In the genomic region with DNA sequence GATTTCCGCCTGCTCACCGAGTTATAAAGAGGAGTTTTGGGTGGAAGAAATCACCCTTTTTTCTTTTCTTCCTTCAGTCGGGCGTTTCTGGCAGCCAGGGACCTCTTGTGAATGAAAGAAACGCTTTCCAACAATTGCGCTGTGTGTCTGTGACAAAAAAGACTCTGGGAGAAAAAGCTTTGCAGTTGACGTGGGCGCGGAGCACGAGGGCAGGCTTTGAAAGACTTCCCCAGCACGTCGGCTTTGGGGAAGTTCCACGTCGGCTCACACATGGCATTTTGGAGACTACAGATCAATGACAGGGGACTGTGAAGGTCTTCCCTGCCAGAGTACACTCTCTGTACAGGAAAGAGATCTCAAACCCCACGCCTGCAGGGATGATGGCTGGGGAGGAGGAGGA, we compare ENCODE assay signal across 24 cellular contexts.
A peak's percentile ranks its signal among the peaks of the same experiment; 100 is the strongest.
DNase-seq lines count a peak whose midpoint lies in the region; ATAC-seq, FAIRE-seq and TF ChIP-seq lines count a peak whose summit lies in the region.
"Had no signal": no experiment of that assay in that cellular context is flagged by ENCODE, and none has a peak within 500 bp of the region (broad histone marks: within the 10 kb centered on the region; RNA-seq: fewer than 3 reads in every experiment).

No MANE protein-coding gene starts in this region.

- no peak overlapping the region for H3K27ac ChIP-seq in pancreas
- H3K27ac ChIP-seq in thyroid gland = no peak overlapping the region
- H3K27ac ChIP-seq: adrenal gland, heart right ventricle, parathyroid adenoma, PC-9, SJCRH30 had no signal

- H3K9me3 ChIP-seq in pancreas (no peaks in the 10 kb centered on the region), thyroid gland (no peaks in the 10 kb centered on the region)
- H3K9me3 ChIP-seq: adrenal gland, SJCRH30 had no signal

- H3K27me3 ChIP-seq in pancreas (no peaks in the 10 kb centered on the region), thyroid gland (no peaks in the 10 kb centered on the region)
- H3K27me3 ChIP-seq: adrenal gland, heart right ventricle, SJCRH30 had no signal

- H3K4me1 Mint-ChIP-seq in activated naive CD8-positive, alpha-beta T cell treated with anti-CD3 and anti-CD28 coated beads for 36 hours = peaks cover 4% of the 10 kb centered on the region
- H3K4me1 Mint-ChIP-seq in activated naive CD8-positive, alpha-beta T cell treated with anti-CD3 and anti-CD28 coated beads, Interleukin-2, amount 50 U/mL, for 24 hours = peaks cover 6% of the 10 kb centered on the region
- no peaks in the 10 kb centered on the region for H3K4me1 Mint-ChIP-seq in endothelial cell (ENCODE audit: unreplicated experiment)
- H3K4me1 Mint-ChIP-seq: activated CD4-positive, alpha-beta T cell treated with anti-CD3 and anti-CD28 coated beads, Interleukin-2, amount 10 ng/mL, durations not matched to agents 7 days and 5 days; immature natural killer cell had no signal

- H3K36me3 ChIP-seq in pancreas = no peaks in the 10 kb centered on the region
- H3K36me3 ChIP-seq in thyroid gland = no peaks in the 10 kb centered on the region
- H3K36me3 ChIP-seq: adrenal gland, heart right ventricle, SJCRH30 had no signal

- DNase-seq in activated naive CD8-positive, alpha-beta T cell treated with anti-CD3 and anti-CD28 coated beads for 36 hours = no peak
- no peak for DNase-seq in activated naive CD8-positive, alpha-beta T cell treated with anti-CD3 and anti-CD28 coated beads, Interleukin-2, amount 50 U/mL, for 24 hours
- peak; percentile 36 for DNase-seq in NOMO-1 treated with DMSO at 0.1 percent for 48 hours (lab: John Stamatoyannopoulos, UW; ENCODE audit: unreplicated experiment)
- DNase-seq in endothelial cell (ENCODE audit: low spot score) = no peak
- no peak for DNase-seq in pancreas
- no peak for DNase-seq in NCI-H128 (lab: John Stamatoyannopoulos, UW; ENCODE audit: unreplicated experiment)
- DNase-seq in thyroid gland = no peak
- DNase-seq in stimulated activated CD4-positive, alpha-beta T cell treated with anti-CD3 and anti-CD28 coated beads, Interleukin-2, amount 100 ng/mL, for 24 hours = no peak
- DNase-seq: activated CD4-positive, alpha-beta T cell treated with anti-CD3 and anti-CD28 coated beads, Interleukin-2, amount 10 ng/mL, durations not matched to agents 7 days and 5 days; activated CD8-positive, alpha-beta memory T cell treated with anti-CD3 and anti-CD28 coated beads, Interleukin-2, amount 50 U/mL, for 48 hours; adrenal gland; central memory CD4-positive, alpha-beta T cell; HCEC 1CT; heart right ventricle; immature natural killer cell; KG1; NCI-H1105 treated with DMSO at 0.1 percent for 48 hours; NCI-H69; PC-9; SJCRH30; stimulated activated CD4-positive, alpha-beta T cell treated with anti-CD3 and anti-CD28 coated beads, Interleukin-4, amount 100 ng/mL, for 1 hour had no signal

- no peak for FAIRE-seq in pancreas (lab: Jason Lieb, UNC)
- FAIRE-seq: D721Med, urothelium cell line had no signal

- peaks cover 8% of the 10 kb centered on the region for H3K36me3 Mint-ChIP-seq in activated naive CD8-positive, alpha-beta T cell treated with anti-CD3 and anti-CD28 coated beads for 36 hours
- H3K36me3 Mint-ChIP-seq in activated naive CD8-positive, alpha-beta T cell treated with anti-CD3 and anti-CD28 coated beads, Interleukin-2, amount 50 U/mL, for 24 hours (ENCODE audit: low read depth) = no peaks in the 10 kb centered on the region
- peaks cover 16% of the 10 kb centered on the region for H3K36me3 Mint-ChIP-seq in endothelial cell (ENCODE audit: low read depth, unreplicated experiment)

- H3K4me1 ChIP-seq in pancreas = no peaks in the 10 kb centered on the region
- H3K4me1 ChIP-seq in thyroid gland = no peaks in the 10 kb centered on the region
- H3K4me1 ChIP-seq: adrenal gland, heart right ventricle, parathyroid adenoma, SJCRH30 had no signal

- H3K4me3 ChIP-seq in pancreas = no peak overlapping the region
- H3K4me3 ChIP-seq in thyroid gland (replicated peaks in 1 of 3) = no peak overlapping the region
- H3K4me3 ChIP-seq: adrenal gland, heart right ventricle, PC-9, SJCRH30 had no signal

- WGBS in pancreas, 2 donors = 40 to 45% methylated on average over 15 of the region's 15 CpGs
- WGBS in thyroid gland, 2 donors = 37 to 49% methylated on average over 15 of the region's 15 CpGs

- intact Hi-C loops in pancreas (cut with DNase I) (no loop called here), thyroid gland (cut with DNase I) (no loop called here)

- peaks cover 15% of the 10 kb centered on the region for H3K9me3 Mint-ChIP-seq in activated naive CD8-positive, alpha-beta T cell treated with anti-CD3 and anti-CD28 coated beads for 36 hours
- peaks cover 19% of the 10 kb centered on the region for H3K9me3 Mint-ChIP-seq in activated naive CD8-positive, alpha-beta T cell treated with anti-CD3 and anti-CD28 coated beads, Interleukin-2, amount 50 U/mL, for 24 hours
- peaks cover 34% of the 10 kb centered on the region for H3K9me3 Mint-ChIP-seq in endothelial cell (ENCODE audit: unreplicated experiment)

- H3K27ac Mint-ChIP-seq in activated naive CD8-positive, alpha-beta T cell treated with anti-CD3 and anti-CD28 coated beads for 36 hours = no peak overlapping the region
- H3K27ac Mint-ChIP-seq in activated naive CD8-positive, alpha-beta T cell treated with anti-CD3 and anti-CD28 coated beads, Interleukin-2, amount 50 U/mL, for 24 hours = no peak overlapping the region
- no peak overlapping the region for H3K27ac Mint-ChIP-seq in endothelial cell (ENCODE audit: unreplicated experiment)
- H3K27ac Mint-ChIP-seq: activated CD4-positive, alpha-beta T cell treated with anti-CD3 and anti-CD28 coated beads, Interleukin-2, amount 10 ng/mL, durations not matched to agents 7 days and 5 days had no signal

- ATAC-seq in activated naive CD8-positive, alpha-beta T cell treated with anti-CD3 and anti-CD28 coated beads, Interleukin-2, amount 50 U/mL, for 24 hours = no peak
- no peak for ATAC-seq in pancreas
- ATAC-seq: heart right ventricle had no signal

- peaks cover 32% of the 10 kb centered on the region for H3K27me3 Mint-ChIP-seq in activated naive CD8-positive, alpha-beta T cell treated with anti-CD3 and anti-CD28 coated beads for 36 hours
- H3K27me3 Mint-ChIP-seq in activated naive CD8-positive, alpha-beta T cell treated with anti-CD3 and anti-CD28 coated beads, Interleukin-2, amount 50 U/mL, for 24 hours = peaks cover 8% of the 10 kb centered on the region
- H3K27me3 Mint-ChIP-seq in endothelial cell (ENCODE audit: unreplicated experiment) = peaks cover 7% of the 10 kb centered on the region

- TF ChIP-seq POLR2A in thyroid gland (IDR thresholded peaks at IDR 0.05) = no peak

- H3K4me3 Mint-ChIP-seq in activated naive CD8-positive, alpha-beta T cell treated with anti-CD3 and anti-CD28 coated beads for 36 hours = peak overlapping the region; percentile 4
- H3K4me3 Mint-ChIP-seq in activated naive CD8-positive, alpha-beta T cell treated with anti-CD3 and anti-CD28 coated beads, Interleukin-2, amount 50 U/mL, for 24 hours = no peak overlapping the region
- H3K4me3 Mint-ChIP-seq in endothelial cell (ENCODE audit: unreplicated experiment) = peak overlapping the region; percentile 34
- H3K4me3 Mint-ChIP-seq: activated CD4-positive, alpha-beta T cell treated with anti-CD3 and anti-CD28 coated beads, Interleukin-2, amount 10 ng/mL, durations not matched to agents 7 days and 5 days; immature natural killer cell had no signal

- no peak for TF ChIP-seq CTCF in endothelial cell (IDR thresholded peaks at IDR 0.05; ENCODE audit: unreplicated experiment)
- TF ChIP-seq CTCF in pancreas (IDR thresholded peaks at IDR 0.05) = no peak
- no peak for TF ChIP-seq CTCF in thyroid gland (IDR thresholded peaks at IDR 0.05)
